Comparison of ENCODE assay signal across 8 cellular contexts in the genomic region with DNA sequence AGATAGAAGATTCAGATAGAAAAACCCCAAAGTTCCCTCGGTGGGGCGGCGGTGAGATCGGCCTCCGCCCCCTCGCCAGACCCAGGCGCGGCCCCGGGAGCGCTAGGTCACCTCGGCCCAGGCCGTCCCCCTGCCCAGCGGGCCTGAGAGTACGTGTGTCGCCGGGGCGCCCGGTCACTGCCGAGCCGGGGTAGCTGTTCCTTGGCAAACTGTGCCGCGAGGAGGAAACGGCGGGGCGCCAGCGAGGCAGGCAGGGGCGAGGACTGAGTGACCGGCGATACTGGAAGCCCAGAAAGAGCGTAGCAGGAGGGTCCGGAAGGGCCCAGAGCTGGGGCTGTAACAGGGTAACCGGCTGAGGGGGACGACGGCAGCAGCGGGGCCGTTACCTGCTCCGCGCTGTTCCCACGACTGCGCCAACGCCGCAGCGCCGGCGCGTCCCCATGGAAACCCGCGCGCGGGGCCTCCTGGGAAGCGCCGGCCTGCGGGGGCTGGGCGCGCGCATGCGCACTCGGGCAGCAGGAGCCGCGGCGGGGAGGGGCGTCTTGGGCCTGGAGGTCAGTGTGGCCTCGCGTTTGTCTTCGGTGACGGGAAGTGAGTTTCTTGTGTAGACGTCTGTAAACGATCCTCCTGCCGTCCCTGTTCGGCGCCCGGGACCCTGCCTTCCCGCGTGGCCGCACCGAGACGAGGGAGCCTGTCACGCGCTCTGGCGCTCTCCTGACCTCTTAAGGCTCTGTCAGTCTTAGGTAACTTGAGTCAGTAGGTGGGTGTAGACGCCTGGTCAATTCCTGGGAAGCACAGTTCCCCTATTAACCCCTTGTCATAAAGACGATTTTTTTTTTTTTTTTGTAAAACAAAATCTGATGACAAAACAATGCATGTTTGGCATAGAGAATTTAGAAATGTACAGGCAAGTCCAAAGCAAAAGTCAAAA. TPM values are rescaled to one million over a fixed set of nuclear protein-coding genes. Genes with fewer than 3 reads are reported as not detected.
A peak's percentile ranks its signal among the peaks of the same experiment; 100 is the strongest.
DNase-seq lines count a peak whose midpoint lies in the region; TF ChIP-seq lines count a peak whose summit lies in the region.

A gene (minus strand): TSS at position 440 of the 931 bp plus-strand sequence. CDS start 17,285 bp downstream, outside the sequence.

- no peaks in the 10 kb centered on the region for H3K9me3 ChIP-seq in thymus (ENCODE audit: control insufficient read depth)

- peak within 1 kb of the TSS; percentile 76 for H3K4me3 ChIP-seq in thymus (ENCODE audit: low read length)

- H3K27me3 ChIP-seq in thymus (ENCODE audit: control insufficient read depth, insufficient read depth): no peaks in the 10 kb centered on the region

- no peaks in the 10 kb centered on the region for H3K36me3 Mint-ChIP-seq in HFFc6 (ENCODE audit: low read depth)
- H3K36me3 Mint-ChIP-seq in activated naive CD4-positive, alpha-beta T cell treated with anti-CD3 and anti-CD28 coated beads, Interleukin-2, amount 50 U/mL, for 24 hours: no peaks in the 10 kb centered on the region
- no peaks in the 10 kb centered on the region for H3K36me3 Mint-ChIP-seq in glutamatergic neuron (ENCODE audit: unreplicated experiment)
- no peaks in the 10 kb centered on the region for H3K36me3 Mint-ChIP-seq in osteocyte (ENCODE audit: unreplicated experiment)

- TF ChIP-seq CTCF in GM10266 (IDR thresholded peaks at IDR 0.05; ENCODE audit: control insufficient read depth, insufficient read depth, low read depth, missing control alignments): no peak
- TF ChIP-seq CTCF in HFFc6 (IDR thresholded peaks at IDR 0.05): peak; percentile 42
- TF ChIP-seq CTCF in glutamatergic neuron (IDR thresholded peaks at IDR 0.05; ENCODE audit: partially characterized antibody, unreplicated experiment): no peak
- TF ChIP-seq CTCF in osteocyte (IDR thresholded peaks at IDR 0.05): peak; percentile 31

- peaks cover 5% of the 10 kb centered on the region for H3K27me3 Mint-ChIP-seq in HFFc6 (ENCODE audit: insufficient read depth)
- H3K27me3 Mint-ChIP-seq in activated naive CD4-positive, alpha-beta T cell treated with anti-CD3 and anti-CD28 coated beads, Interleukin-2, amount 50 U/mL, for 24 hours: peaks cover 4% of the 10 kb centered on the region
- peaks cover 2% of the 10 kb centered on the region for H3K27me3 Mint-ChIP-seq in glutamatergic neuron (ENCODE audit: unreplicated experiment)
- peaks cover 26% of the 10 kb centered on the region for H3K27me3 Mint-ChIP-seq in osteocyte (ENCODE audit: unreplicated experiment)

- peak within 1 kb of the TSS; percentile 90 for H3K27ac ChIP-seq in thymus (ENCODE audit: low read depth)

- no peaks in the 10 kb centered on the region for H3K9me3 Mint-ChIP-seq in HFFc6
- no peaks in the 10 kb centered on the region for H3K9me3 Mint-ChIP-seq in activated naive CD4-positive, alpha-beta T cell treated with anti-CD3 and anti-CD28 coated beads, Interleukin-2, amount 50 U/mL, for 24 hours
- H3K9me3 Mint-ChIP-seq in glutamatergic neuron (ENCODE audit: unreplicated experiment): peaks cover 3% of the 10 kb centered on the region
- H3K9me3 Mint-ChIP-seq in osteocyte (ENCODE audit: unreplicated experiment): no peaks in the 10 kb centered on the region

- peaks cover 16% of the 10 kb centered on the region for H3K4me1 Mint-ChIP-seq in HFFc6 (ENCODE audit: low read depth)
- peaks cover 16% of the 10 kb centered on the region for H3K4me1 Mint-ChIP-seq in activated naive CD4-positive, alpha-beta T cell treated with anti-CD3 and anti-CD28 coated beads, Interleukin-2, amount 50 U/mL, for 24 hours
- H3K4me1 Mint-ChIP-seq in glutamatergic neuron (ENCODE audit: low read depth, unreplicated experiment): peaks cover 8% of the 10 kb centered on the region
- H3K4me1 Mint-ChIP-seq in osteocyte (ENCODE audit: unreplicated experiment): peaks cover 15% of the 10 kb centered on the region

- WGBS in thymus: under 1% methylated on average over 82 of the region's 82 CpGs

- peak within 1 kb of the TSS; percentile 94 for H3K27ac Mint-ChIP-seq in HFFc6
- H3K27ac Mint-ChIP-seq in activated naive CD4-positive, alpha-beta T cell treated with anti-CD3 and anti-CD28 coated beads, Interleukin-2, amount 50 U/mL, for 24 hours: peak within 1 kb of the TSS; percentile 97
- peak within 1 kb of the TSS; percentile 91 for H3K27ac Mint-ChIP-seq in glutamatergic neuron (ENCODE audit: unreplicated experiment)
- H3K27ac Mint-ChIP-seq in osteocyte (ENCODE audit: unreplicated experiment): peak within 1 kb of the TSS; percentile 95

- no peaks in the 10 kb centered on the region for H3K36me3 ChIP-seq in thymus (ENCODE audit: control insufficient read depth, insufficient read depth)

- peaks cover 8% of the 10 kb centered on the region for H3K4me1 ChIP-seq in thymus (ENCODE audit: control insufficient read depth, insufficient read depth, low read length)

- DNase-seq in GM10266 (ENCODE audit: extremely low spot score): peak; percentile 97
- DNase-seq in HFFc6: peak; percentile 82
- peak; percentile 90 for DNase-seq in MV-4-11 (lab: John Stamatoyannopoulos, UW)
- peak; percentile 89 for DNase-seq in SK-N-DZ (ENCODE audit: low spot score)
- DNase-seq in glutamatergic neuron: peak; percentile 97
- DNase-seq in osteocyte (ENCODE audit: extremely low spot score, unreplicated experiment): peak; percentile 98

- H3K4me3 Mint-ChIP-seq in HFFc6 (peak within 1 kb of the TSS; percentile 94), glutamatergic neuron (ENCODE audit: unreplicated experiment) (peak within 1 kb of the TSS; percentile 97), osteocyte (ENCODE audit: unreplicated experiment) (peak within 1 kb of the TSS; percentile 91)
- H3K4me3 Mint-ChIP-seq in activated naive CD4-positive, alpha-beta T cell treated with anti-CD3 and anti-CD28 coated beads, Interleukin-2, amount 50 U/mL, for 24 hours: peak within 1 kb of the TSS; percentile 96

RNA-seq across cellular contexts. Expression of the gene that starts here (rescaled TPM):
- 1 to 10 TPM in 2 of 6 experiments, under 1 TPM in 4; 0.73 to 1.4 (median 0.86) TPM for total RNA-seq in HFFc6 (2021; fragmentation: NEBNext Ultra II Directional; extraction: Animal tissue kit (Norgen Biotek cat#: 25700))
- polyA plus RNA-seq in SK-N-DZ (2014; cell fraction: cytosol; rRNA removed): 0.92 and 1.3 TPM in 2 replicates
- 0.13 and 0.76 TPM in 2 replicates for polyA plus RNA-seq in SK-N-DZ (2014; cell fraction: nucleus; rRNA removed)
- total RNA-seq in glutamatergic neuron (ENCODE audit: unreplicated experiment) (not detected), osteocyte (1.1 and 1.4 TPM in 2 replicates)
- 2.5 TPM for polyA plus RNA-seq in thymus

Comparison
In these comparisons a context has a peak if more than half of its experiments do, and no peak if none do; other contexts are left out.
1. Peak in every context shown above with its lines: DNase-seq, H3K4me3 ChIP-seq and H3K27ac ChIP-seq.
2. Peak in DNase-seq in glutamatergic neuron; RNA of the gene not detected or under 1 TPM.
3. CTCF ChIP-seq: peak in HFFc6 (single experiment) and osteocyte (single experiment); none in GM10266 (single experiment) and glutamatergic neuron (single experiment).